14 cellular contexts compared by ENCODE assay signal in the genomic region with DNA sequence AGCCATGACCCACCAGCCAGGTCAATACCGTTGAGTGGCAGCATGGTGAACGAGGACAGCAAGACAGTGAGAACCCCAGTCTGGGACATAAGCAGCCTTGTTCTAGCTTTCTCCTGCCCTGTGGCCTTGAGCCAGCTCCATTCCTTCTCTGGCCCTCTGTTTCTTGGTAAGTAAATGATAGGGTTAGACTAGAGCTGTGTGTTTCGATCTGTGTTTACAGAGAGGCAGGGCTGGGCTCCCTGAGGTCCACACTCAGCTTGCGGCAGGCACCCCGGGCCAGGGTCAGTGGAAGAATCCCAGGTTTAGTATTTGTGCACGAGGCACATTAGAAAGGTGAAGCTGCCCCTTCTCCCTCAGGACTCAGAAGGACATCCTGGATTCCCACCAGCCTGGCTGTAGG. TPM values are rescaled to one million over a fixed set of nuclear protein-coding genes. Genes with fewer than 3 reads are reported as not detected.
A peak's percentile ranks its signal among the peaks of the same experiment; 100 is the strongest.
DNase-seq lines count a peak whose midpoint lies in the region; ATAC-seq and TF ChIP-seq lines count a peak whose summit lies in the region.
"Had no signal": no experiment of that assay in that cellular context is flagged by ENCODE, and none has a peak within 500 bp of the region (broad histone marks: within the 10 kb centered on the region; RNA-seq: fewer than 3 reads in every experiment).

No MANE protein-coding gene starts in this region.

- H3K4me3 ChIP-seq in gastroesophageal sphincter = no peak overlapping the region
- no peak overlapping the region for H3K4me3 ChIP-seq in sigmoid colon
- H3K4me3 ChIP-seq: BLaER1 treated with 17β-estradiol and CSF1 and Interleukin-3, amounts not matched to agents 10 nM and 100 nM had no signal

- TF ChIP-seq POLR2A in gastroesophageal sphincter (IDR thresholded peaks at IDR 0.05) (no peak), sigmoid colon (IDR thresholded peaks at IDR 0.05) (no peak)

- H3K36me3 ChIP-seq in gastroesophageal sphincter = no peaks in the 10 kb centered on the region
- H3K36me3 ChIP-seq in sigmoid colon = no peaks in the 10 kb centered on the region
- H3K36me3 ChIP-seq: BLaER1 treated with 17β-estradiol and CSF1 and Interleukin-3, amounts not matched to agents 10 nM and 100 nM had no signal

- TF ChIP-seq CTCF in RWPE1 (conservative IDR thresholded peaks at IDR 0.05; ENCODE audit: low read depth) = no peak
- TF ChIP-seq CTCF in gastroesophageal sphincter (IDR thresholded peaks at IDR 0.05) = no peak
- no peak for TF ChIP-seq CTCF in sigmoid colon (IDR thresholded peaks at IDR 0.05)

- H3K27me3 ChIP-seq in gastroesophageal sphincter (no peaks in the 10 kb centered on the region), sigmoid colon (no peaks in the 10 kb centered on the region)

- no peak for ATAC-seq in gastroesophageal sphincter
- ATAC-seq in HG03025 (IDR thresholded peaks at IDR 0.05; ENCODE audit: low FRiP score, unreplicated experiment) = no peak
- ATAC-seq: CD8-positive, alpha-beta T cell had no signal

- H3K9me3 ChIP-seq in gastroesophageal sphincter = no peaks in the 10 kb centered on the region
- no peaks in the 10 kb centered on the region for H3K9me3 ChIP-seq in sigmoid colon
- H3K9me3 ChIP-seq: BLaER1 treated with 17β-estradiol and CSF1 and Interleukin-3, amounts not matched to agents 10 nM and 100 nM had no signal

- POLR2A ChIA-PET in RWPE1 (lab: Yijun Ruan, JAX; ENCODE audit: low non-redundant PET) = no interaction called here

- 50% methylated on average over 2 of the region's 6 CpGs; no CpG with 5 or more reads in 1 of the 2 donors for WGBS in gastroesophageal sphincter (ENCODE audit: low coverage in 1 of 2), 2 donors
- WGBS in sigmoid colon, 2 donors = 72 to 78% methylated on average over 6 of the region's 6 CpGs

- peak; percentile 67 for DNase-seq in NCI-H69 (lab: John Stamatoyannopoulos, UW)
- DNase-seq in RWPE1 (ENCODE audit: low spot score) = no peak
- no peak for DNase-seq in sigmoid colon
- no peak for DNase-seq in head of caudate nucleus
- DNase-seq in effector CD4-positive, alpha-beta T cell = no peak
- DNase-seq: Calu3; CD8-positive, alpha-beta T cell; GOT3; NCI-H1105; NCI-H2081 had no signal

- peak overlapping the region; percentile 60 for H3K27ac ChIP-seq in RWPE1
- H3K27ac ChIP-seq in gastroesophageal sphincter = peak overlapping the region in 3 of 4 donors; percentile 44 to 61 (median 60)
- peak overlapping the region; percentile 43 to 63 (median 52) for H3K27ac ChIP-seq in sigmoid colon
- H3K27ac ChIP-seq: BLaER1 treated with 17β-estradiol and CSF1 and Interleukin-3, amounts not matched to agents 10 nM and 100 nM had no signal

- intact Hi-C loops in sigmoid colon (cut with DNase I) (no loop called here), head of caudate nucleus (cut with DNase I) (no loop called here)

- TF ChIP-seq EP300 in gastroesophageal sphincter (IDR thresholded peaks at IDR 0.05) (no peak), sigmoid colon (IDR thresholded peaks at IDR 0.05) (no peak)

- CTCF ChIA-PET in RWPE1 (lab: Yijun Ruan, JAX) = no interaction called here

- peaks cover 0 to 55% (median 16%) of the 10 kb centered on the region in 3 donors for H3K4me1 ChIP-seq in gastroesophageal sphincter
- peaks cover 0 to 38% (median 36%) of the 10 kb centered on the region in 4 donors for H3K4me1 ChIP-seq in sigmoid colon

RNA-seq across cellular contexts. Expression of a gene that starts 27.3 kb away (rescaled TPM):
- total RNA-seq in gastroesophageal sphincter = 1 to 10 TPM in 3 of 4 donors, under 1 TPM in 1; 0.27 to 2.2 (median 1.9) TPM
- 1 to 10 TPM in 2 of 4 donors, under 1 TPM in 2; 0.49 to 1.4 (median 0.94) TPM for total RNA-seq in sigmoid colon
- polyA plus RNA-seq in sigmoid colon = under 1 TPM in 1 of 3 donors, not detected in 2; 0.20 TPM
- total RNA-seq: RPMI7951 had no signal
